ENCODE assay signal across 15 cellular contexts in the genomic region with DNA sequence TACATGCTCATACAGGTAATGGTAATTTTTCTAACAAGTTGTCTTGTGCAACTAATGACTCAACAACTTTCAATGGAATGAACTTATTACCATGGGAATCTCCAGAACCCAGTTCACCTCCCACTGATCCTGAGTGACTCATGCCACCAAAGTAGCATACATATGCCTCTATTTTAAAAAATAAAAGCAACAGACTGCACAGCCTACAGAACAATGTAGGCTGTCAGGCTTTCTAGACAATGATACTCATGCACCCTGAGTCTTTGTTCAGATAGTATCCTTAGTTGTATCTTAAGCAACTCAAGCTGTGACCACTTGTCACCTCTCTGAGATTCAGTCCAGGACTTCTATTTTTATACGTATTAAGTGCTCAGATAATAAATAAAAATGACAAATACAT.
DNase-seq lines count a peak whose midpoint lies in the region; ATAC-seq, FAIRE-seq and TF ChIP-seq lines count a peak whose summit lies in the region.
"Had no signal": no experiment of that assay in that cellular context is flagged by ENCODE, and none has a peak within 500 bp of the region (broad histone marks: within the 10 kb centered on the region; RNA-seq: fewer than 3 reads in every experiment).

No MANE protein-coding gene starts in this region.

- no peak for ATAC-seq in GM18511 (IDR thresholded peaks at IDR 0.05; ENCODE audit: unreplicated experiment)

- TF ChIP-seq CTCF in Calu3 (IDR thresholded peaks at IDR 0.05; ENCODE audit: unreplicated experiment) (no peak), epithelial cell of proximal tubule (conservative IDR thresholded peaks at IDR 0.05; ENCODE audit: low read depth, low read length) (no peak), osteoblast (IDR thresholded peaks at IDR 0.05; ENCODE audit: extremely low read depth, low read depth, low read length) (no peak)

- peaks cover 36% of the 10 kb centered on the region for H3K4me1 Mint-ChIP-seq in Calu3 (ENCODE audit: low read depth, unreplicated experiment)
- no peaks in the 10 kb centered on the region for H3K4me1 Mint-ChIP-seq in activated naive CD4-positive, alpha-beta T cell treated with anti-CD3 and anti-CD28 coated beads for 36 hours (ENCODE audit: low read depth)

- no peaks in the 10 kb centered on the region for H3K36me3 Mint-ChIP-seq in Calu3 (ENCODE audit: insufficient read depth, unreplicated experiment)
- H3K36me3 Mint-ChIP-seq in activated naive CD4-positive, alpha-beta T cell treated with anti-CD3 and anti-CD28 coated beads for 36 hours (ENCODE audit: low read depth) = no peaks in the 10 kb centered on the region

- H3K9me3 ChIP-seq in osteoblast (ENCODE audit: low read depth, low read length) = no peaks in the 10 kb centered on the region

- no peaks in the 10 kb centered on the region for H3K79me2 ChIP-seq in osteoblast (ENCODE audit: insufficient read depth, low read length)

- H2AFZ ChIP-seq in osteoblast (ENCODE audit: low read length) = no peak overlapping the region

- no peak overlapping the region for H3K4me3 Mint-ChIP-seq in Calu3 (ENCODE audit: low read depth, unreplicated experiment)
- H3K4me3 Mint-ChIP-seq in activated naive CD4-positive, alpha-beta T cell treated with anti-CD3 and anti-CD28 coated beads for 36 hours = no peak overlapping the region
- H3K4me3 Mint-ChIP-seq: activated T-helper 1 cell treated with anti-CD3 and anti-CD28 coated beads, Interleukin-12 subunit alpha, Interleukin-12 subunit beta, Interleukin-2, Interleukin-4 antibody, amounts not matched to agents 30 ng/mL and 10 ng/mL and 1 ng/mL, durations not matched to agents 14 hours and 24 hours and 36 hours; HFFc6 had no signal

- H3K9me3 Mint-ChIP-seq in Calu3 (ENCODE audit: low read depth, unreplicated experiment) = peaks cover 3% of the 10 kb centered on the region
- H3K9me3 Mint-ChIP-seq in activated naive CD4-positive, alpha-beta T cell treated with anti-CD3 and anti-CD28 coated beads for 36 hours = peaks cover 2% of the 10 kb centered on the region
- H3K9me3 Mint-ChIP-seq: activated T-helper 1 cell treated with anti-CD3 and anti-CD28 coated beads, Interleukin-12 subunit alpha, Interleukin-12 subunit beta, Interleukin-2, Interleukin-4 antibody, amounts not matched to agents 30 ng/mL and 10 ng/mL and 1 ng/mL, durations not matched to agents 14 hours and 24 hours and 36 hours had no signal

- peak; percentile 31 for DNase-seq in Calu3
- DNase-seq in RCC 7860 (ENCODE audit: low spot score) = peak; percentile 75
- peak; percentile 89 for DNase-seq in epithelial cell of proximal tubule (ENCODE audit: low read depth)
- DNase-seq in osteoblast (ENCODE audit: insufficient read length, low spot score, missing footprints) = peak; percentile 65
- DNase-seq in activated naive CD4-positive, alpha-beta T cell treated with anti-CD3 and anti-CD28 coated beads for 36 hours = no peak
- no peak for DNase-seq in NCI-H748 (lab: John Stamatoyannopoulos, UW; ENCODE audit: unreplicated experiment)
- DNase-seq in Kasumi-1 (lab: John Stamatoyannopoulos, UW) = no peak
- DNase-seq: DMS153, HFFc6, NCI-H1694, NCI-H82, SW 1271 had no signal

- H3K27ac Mint-ChIP-seq in Calu3 (ENCODE audit: unreplicated experiment) = peak overlapping the region; percentile 62
- no peak overlapping the region for H3K27ac Mint-ChIP-seq in activated naive CD4-positive, alpha-beta T cell treated with anti-CD3 and anti-CD28 coated beads for 36 hours
- H3K27ac Mint-ChIP-seq: activated T-helper 1 cell treated with anti-CD3 and anti-CD28 coated beads, Interleukin-12 subunit alpha, Interleukin-12 subunit beta, Interleukin-2, Interleukin-4 antibody, amounts not matched to agents 30 ng/mL and 10 ng/mL and 1 ng/mL, durations not matched to agents 14 hours and 24 hours and 36 hours; HFFc6 had no signal

- H3K4me2 ChIP-seq in osteoblast (ENCODE audit: insufficient read depth, low read length) = no peak overlapping the region

- no peak overlapping the region for H3K4me3 ChIP-seq in epithelial cell of proximal tubule (ENCODE audit: low read depth, low read length)
- no peak overlapping the region for H3K4me3 ChIP-seq in osteoblast (ENCODE audit: insufficient read depth, low read length)
- H3K4me3 ChIP-seq: lung had no signal

- intact Hi-C loops in Calu3 (cut with micrococcal nuclease; ENCODE audit: unreplicated experiment) = loop anchor here (10.0 kb wide), 1 partner anchor 375 kb away; no protein-coding TSS in a partner anchor
- intact Hi-C loops in activated naive CD4-positive, alpha-beta T cell treated with anti-CD3 and anti-CD28 coated beads for 36 hours (cut with micrococcal nuclease) = no loop called here

- CTCF ChIA-PET in Calu3 (lab: Charles Lee) = no interaction called here
- CTCF ChIA-PET in activated naive CD4-positive, alpha-beta T cell treated with anti-CD3 and anti-CD28 coated beads for 36 hours (lab: Charles Lee) = interaction anchor here (1.2 kb wide), 1 partner anchor 9 kb away, joined by 3 read pairs; no protein-coding TSS in a partner anchor

- BruUV-seq in Calu3 (replicated peaks; lab: Mats Ljungman, UMichigan) = no TSS peak

- no peaks in the 10 kb centered on the region for H3K27me3 Mint-ChIP-seq in Calu3 (ENCODE audit: unreplicated experiment)
- H3K27me3 Mint-ChIP-seq in activated naive CD4-positive, alpha-beta T cell treated with anti-CD3 and anti-CD28 coated beads for 36 hours (ENCODE audit: low read depth) = no peaks in the 10 kb centered on the region

- peaks cover 3% of the 10 kb centered on the region for H3K4me1 ChIP-seq in osteoblast (ENCODE audit: insufficient read depth, low read length)

- FAIRE-seq in RCC 7860 (lab: Jason Lieb, UNC) = peak; percentile 93

- no peaks in the 10 kb centered on the region for H4K20me1 ChIP-seq in osteoblast (ENCODE audit: insufficient read depth, low read length)

- no peaks in the 10 kb centered on the region for H3K36me3 ChIP-seq in osteoblast (ENCODE audit: insufficient read depth, low read length)

- no peak overlapping the region for H3K27ac ChIP-seq in osteoblast (ENCODE audit: low read depth, low read length)

- H3K27me3 ChIP-seq in osteoblast (ENCODE audit: insufficient read depth, low read length) = no peaks in the 10 kb centered on the region

Comparison
In these comparisons a context has a peak if more than half of its experiments do, and no peak if none do; other contexts are left out.
1. DNase-seq: peak in Calu3 (single experiment), RCC 7860 (single experiment), epithelial cell of proximal tubule (single experiment) and osteoblast (single experiment); none in activated naive CD4-positive, alpha-beta T cell treated with anti-CD3 and anti-CD28 coated beads for 36 hours (single experiment), NCI-H748 (single experiment) and Kasumi-1 (0 of 2).